ENCODE assay signal across 8 cellular contexts in the genomic region with DNA sequence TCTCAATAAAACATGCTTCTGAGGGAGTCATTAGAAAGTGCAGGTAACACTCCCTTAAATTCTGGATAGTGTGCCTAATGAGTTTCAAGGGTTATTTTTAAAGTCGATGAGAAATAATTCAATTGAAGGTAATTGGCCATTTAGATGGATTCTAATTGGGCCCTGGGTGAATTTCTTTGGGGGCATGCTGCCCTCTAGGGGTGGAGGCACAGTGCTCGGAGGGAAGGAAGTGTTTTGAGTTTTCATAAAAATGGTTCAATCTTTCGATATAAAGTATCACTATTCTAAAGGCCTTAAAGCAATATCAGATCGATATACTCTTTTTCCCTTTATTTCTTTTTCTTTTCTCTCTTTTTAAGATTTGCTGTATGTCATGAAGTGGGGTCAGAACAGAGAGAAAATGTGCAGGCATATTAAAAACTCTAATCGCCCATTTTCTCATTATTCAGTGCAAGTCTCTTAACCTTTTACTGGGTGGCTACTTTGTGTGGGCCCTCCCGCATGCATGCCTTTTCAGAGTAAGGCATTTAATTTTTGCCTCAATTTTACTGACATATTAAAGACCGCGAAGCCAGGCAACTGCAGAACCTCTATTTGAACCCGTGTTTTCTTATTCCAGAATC. TPM values are rescaled to one million over a fixed set of nuclear protein-coding genes. Genes with fewer than 3 reads are reported as not detected.
DNase-seq lines count a peak whose midpoint lies in the region; ATAC-seq, FAIRE-seq and TF ChIP-seq lines count a peak whose summit lies in the region.

No MANE protein-coding gene starts in this region.

- peak; percentile 25 for DNase-seq in activated naive CD4-positive, alpha-beta T cell treated with Interleukin-2 at 50 U/mL for 16 hours
- no peak for DNase-seq in activated naive CD4-positive, alpha-beta T cell (lab: John Stamatoyannopoulos, UW)
- DNase-seq in MM.1S (no peak), frontal cortex (ENCODE audit: low spot score in 2 of 2) (peak in 1 of 2 donors; percentile 33)
- peak; percentile 32 for DNase-seq in stimulated activated CD4-positive, alpha-beta T cell treated with anti-CD3 and anti-CD28 coated beads, Interleukin-4, amount 100 ng/mL, for 24 hours

- peak; percentile 53 for FAIRE-seq in TTC549 (lab: Jason Lieb, UNC)
- peak; percentile 80 for FAIRE-seq in frontal cortex (lab: Jason Lieb, UNC)

- H3K36me3 ChIP-seq in MM.1S (replicated peaks; ENCODE audit: insufficient read depth, low read length): no peaks in the 10 kb centered on the region

- H3K27me3 ChIP-seq in MM.1S (replicated peaks; ENCODE audit: insufficient read depth, low read length): no peaks in the 10 kb centered on the region

- no peak overlapping the region for H3K9ac ChIP-seq in MM.1S (ENCODE audit: low read length)

- no peak overlapping the region for H3K27ac ChIP-seq in MM.1S (ENCODE audit: low read length)

- H3K9me2 ChIP-seq in MM.1S (replicated peaks; ENCODE audit: insufficient read depth, low read length): no peaks in the 10 kb centered on the region

- no peaks in the 10 kb centered on the region for H3K79me2 ChIP-seq in MM.1S (ENCODE audit: low read length)

- no peaks in the 10 kb centered on the region for H3F3A ChIP-seq in MM.1S (ENCODE audit: insufficient read depth, low read length)

- H2AFZ ChIP-seq in MM.1S (ENCODE audit: low read length): no peak overlapping the region

- no peaks in the 10 kb centered on the region for H4K20me1 ChIP-seq in MM.1S (ENCODE audit: insufficient read depth, low read length)

- no peaks in the 10 kb centered on the region for H3K4me1 ChIP-seq in MM.1S (ENCODE audit: low read length)

- H3K4me3 ChIP-seq in MM.1S (ENCODE audit: low read length): no peak overlapping the region

- no peak overlapping the region for H3K4me2 ChIP-seq in MM.1S (ENCODE audit: low read depth, low read length)

- ATAC-seq in HG03280 (IDR thresholded peaks at IDR 0.05; ENCODE audit: unreplicated experiment): no peak
- no peak for ATAC-seq in HG02571 (IDR thresholded peaks at IDR 0.05; ENCODE audit: unreplicated experiment)

- H3K9me3 ChIP-seq in MM.1S (replicated peaks; ENCODE audit: insufficient read depth, low read length): no peaks in the 10 kb centered on the region

- TF ChIP-seq CTCF in MM.1S (IDR thresholded peaks at IDR 0.05; ENCODE audit: low read length): peak; percentile 58

RNA-seq across cellular contexts. Expression of a gene that starts 25.5 kb away (rescaled TPM):
- not detected for total RNA-seq in frontal cortex

RNA-seq across cellular contexts. Expression of a gene that starts 36.9 kb away (rescaled TPM):
- total RNA-seq in frontal cortex: 0.82 TPM

Comparison
In these comparisons a context has a peak if more than half of its experiments do, and no peak if none do; other contexts are left out.
1. DNase-seq: peak in activated naive CD4-positive, alpha-beta T cell treated with Interleukin-2 at 50 U/mL for 16 hours (single experiment) and stimulated activated CD4-positive, alpha-beta T cell treated with anti-CD3 and anti-CD28 coated beads, Interleukin-4, amount 100 ng/mL, for 24 hours (single experiment); none in activated naive CD4-positive, alpha-beta T cell (0 of 4) and MM.1S (single experiment).